In genomic region chrX:113274345-113274744, GRCh38 we compare ENCODE assay signal across 30 cellular contexts.
"Had no signal": no experiment of that assay in that cellular context is flagged by ENCODE, and none has a peak within 500 bp of the region (broad histone marks: within the 10 kb centered on the region; RNA-seq: fewer than 3 reads in every experiment).

No MANE protein-coding gene starts in this region.

- H3K4me3 ChIP-seq: gastroesophageal sphincter, ovary, sigmoid colon, tibial nerve had no signal

- H3K36me3 ChIP-seq: gastroesophageal sphincter, neutrophil, ovary, sigmoid colon, tibial nerve, WERI-Rb-1 had no signal

- H3K27me3 ChIP-seq: gastroesophageal sphincter, neutrophil, ovary, sigmoid colon had no signal

- H3K27ac Mint-ChIP-seq: activated naive CD4-positive, alpha-beta T cell treated with anti-CD3 and anti-CD28 coated beads, Interleukin-2, amount 10 ng/mL, durations not matched to agents 7 days and 5 days; effector memory CD8-positive, alpha-beta T cell; mesothelial cell of epicardium; nephron progenitor cell; progenitor cell of endocrine pancreas had no signal

- ATAC-seq: activated CD4-positive, CD25-positive, alpha-beta regulatory T cell treated with anti-CD3 and anti-CD28 coated beads, Interleukin-2, amount 50 U/mL, for 24 hours; effector memory CD8-positive, alpha-beta T cell; gastroesophageal sphincter; left colon had no signal

- H3K4me1 ChIP-seq: gastroesophageal sphincter, sigmoid colon, tibial nerve had no signal

- H3K27me3 Mint-ChIP-seq: activated naive CD4-positive, alpha-beta T cell treated with anti-CD3 and anti-CD28 coated beads, Interleukin-2, amount 10 ng/mL, durations not matched to agents 7 days and 5 days; effector memory CD8-positive, alpha-beta T cell; naive B cell; progenitor cell of endocrine pancreas had no signal

- FAIRE-seq: kidney had no signal

- H3K4me3 Mint-ChIP-seq: activated naive CD4-positive, alpha-beta T cell treated with anti-CD3 and anti-CD28 coated beads, Interleukin-2, amount 10 ng/mL, durations not matched to agents 7 days and 5 days; effector memory CD8-positive, alpha-beta T cell; mesothelial cell of epicardium; naive B cell; nephron progenitor cell had no signal

- H3K27ac ChIP-seq: gastroesophageal sphincter, neutrophil, ovary, sigmoid colon, tibial nerve, WERI-Rb-1 had no signal

- DNase-seq: activated CD4-positive, alpha-beta T cell treated with anti-CD3 and anti-CD28 coated beads for 48 hours; activated CD4-positive, alpha-beta T cell treated with anti-CD3 and anti-CD28 coated beads, Interleukin-2, amount 50 U/mL, for 48 hours; activated CD8-positive, alpha-beta memory T cell treated with anti-CD3 and anti-CD28 coated beads for 24 hours; activated effector memory CD4-positive, alpha-beta T cell treated with Interleukin-2 at 50 U/mL for 16 hours; activated naive CD4-positive, alpha-beta T cell treated with anti-CD3 and anti-CD28 coated beads, Interleukin-2, amount 10 ng/mL, durations not matched to agents 7 days and 5 days; amniotic stem cell; caudate nucleus; cortex of kidney; effector memory CD8-positive, alpha-beta T cell; erythroblast; head of caudate nucleus; hippocampal formation; kidney; left colon; mammary epithelial cell; naive B cell; nephron progenitor cell; ovary; sigmoid colon; stimulated activated CD4-positive, alpha-beta T cell treated with anti-CD3 and anti-CD28 coated beads, Interleukin-15, amount 100 ng/mL, for 24 hours; stimulated activated CD4-positive, alpha-beta T cell treated with anti-CD3 and anti-CD28 coated beads, Interleukin-2, amount 100 ng/mL, for 24 hours; stimulated activated naive CD4-positive, alpha-beta T cell; T-helper 9 cell; WERI-Rb-1 had no signal

- H3K4me1 Mint-ChIP-seq: activated naive CD4-positive, alpha-beta T cell treated with anti-CD3 and anti-CD28 coated beads, Interleukin-2, amount 10 ng/mL, durations not matched to agents 7 days and 5 days; mesothelial cell of epicardium; naive B cell; nephron progenitor cell had no signal

- H3K9me3 ChIP-seq: gastroesophageal sphincter, neutrophil, ovary, sigmoid colon, tibial nerve had no signal

- H3K36me3 Mint-ChIP-seq: activated naive CD4-positive, alpha-beta T cell treated with anti-CD3 and anti-CD28 coated beads, Interleukin-2, amount 10 ng/mL, durations not matched to agents 7 days and 5 days; mesothelial cell of epicardium; naive B cell had no signal

- H3K9me3 Mint-ChIP-seq: mesothelial cell of epicardium, nephron progenitor cell had no signal
